In the genomic region with DNA sequence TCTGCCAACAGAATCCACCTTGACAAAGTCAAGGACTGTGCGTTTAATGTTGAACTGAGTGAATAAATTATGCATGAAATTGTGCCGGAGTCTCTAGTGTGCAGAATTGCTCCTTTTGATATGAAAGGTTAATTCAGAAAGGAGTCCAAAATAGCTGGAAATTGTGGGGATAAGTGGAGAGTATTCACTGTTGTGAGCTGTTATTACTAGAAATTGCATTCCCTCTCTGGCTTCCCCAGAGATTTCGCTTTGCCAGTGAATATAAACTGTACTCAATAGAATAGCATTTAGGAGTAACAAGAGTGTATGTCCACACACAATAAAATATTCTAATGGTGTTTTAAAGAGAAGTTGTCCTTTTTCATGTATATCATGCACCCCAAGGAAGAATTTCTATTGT, we compare ENCODE assay signal across 18 cellular contexts. TPM values are rescaled to one million over a fixed set of nuclear protein-coding genes. Genes with fewer than 3 reads are reported as not detected.
A peak's percentile ranks its signal among the peaks of the same experiment; 100 is the strongest.
DNase-seq lines count a peak whose midpoint lies in the region; ATAC-seq lines count a peak whose summit lies in the region.
"Had no signal": no experiment of that assay in that cellular context is flagged by ENCODE, and none has a peak within 500 bp of the region (broad histone marks: within the 10 kb centered on the region; RNA-seq: fewer than 3 reads in every experiment).

No MANE protein-coding gene starts in this region.

- no peaks in the 10 kb centered on the region for H3K27me3 Mint-ChIP-seq in effector memory CD8-positive, alpha-beta T cell

- H3K36me3 Mint-ChIP-seq in effector memory CD8-positive, alpha-beta T cell (ENCODE audit: insufficient read depth), result no peaks in the 10 kb centered on the region
- H3K36me3 Mint-ChIP-seq: CD14-positive monocyte; CD8-positive, alpha-beta T cell had no signal

- peak; percentile 28 for DNase-seq in NCI-H1436 (lab: John Stamatoyannopoulos, UW)
- DNase-seq in NCI-H1436 treated with DMSO at 0.1 percent for 48 hours (lab: John Stamatoyannopoulos, UW), result no peak
- DNase-seq in SK-MEL-5 (ENCODE audit: low read depth, low spot score), result peak; percentile 35
- peak; percentile 16 for DNase-seq in medulla oblongata (ENCODE audit: extremely low spot score)
- DNase-seq in superior temporal gyrus (ENCODE audit: extremely low spot score), result peak; percentile 56
- no peak for DNase-seq in effector memory CD8-positive, alpha-beta T cell
- DNase-seq in NCI-H2107 treated with DMSO at 0.1 percent for 48 hours (lab: John Stamatoyannopoulos, UW; ENCODE audit: unreplicated experiment), result no peak
- DNase-seq in HPDE6-E6E7 (ENCODE audit: extremely low spot score), result no peak
- DNase-seq: CD8-positive, alpha-beta T cell; COR-L47; DMS53; HFFc6 had no signal

- no peaks in the 10 kb centered on the region for H3K4me1 Mint-ChIP-seq in effector memory CD8-positive, alpha-beta T cell (ENCODE audit: low read depth in 2 of 2)
- H3K4me1 Mint-ChIP-seq: CD14-positive monocyte had no signal

- in situ Hi-C loops in SK-MEL-5 (cut with HindIII; ENCODE audit: low pct_unique_long_range_greater_than_20kb, low sequenced_read_pairs), result no loop called here

- no peak for ATAC-seq in effector memory CD8-positive, alpha-beta T cell (replicated peaks)
- ATAC-seq: CD8-positive, alpha-beta T cell had no signal

- peaks cover 2 to 8% of the 10 kb centered on the region in 2 donors for H3K9me3 Mint-ChIP-seq in effector memory CD8-positive, alpha-beta T cell
- H3K9me3 Mint-ChIP-seq: HFFc6 had no signal

- H3K27ac Mint-ChIP-seq in effector memory CD8-positive, alpha-beta T cell, result no peak overlapping the region
- H3K27ac Mint-ChIP-seq: CD14-positive monocyte; CD8-positive, alpha-beta T cell; HFFc6 had no signal

- H3K4me3 Mint-ChIP-seq in effector memory CD8-positive, alpha-beta T cell, result no peak overlapping the region
- H3K4me3 Mint-ChIP-seq: CD14-positive monocyte; CD8-positive, alpha-beta T cell; HFFc6 had no signal

RNA-seq across cellular contexts. Expression of a gene that starts 43.1 kb away (rescaled TPM):
- total RNA-seq in SK-MEL-5 (2014; rRNA removed; shearing (Covaris generic)), result 26.3 and 26.5 TPM in 2 replicates
- polyA plus RNA-seq in SK-MEL-5 (2015; cell fraction: cytosol; rRNA removed), result 13.1 and 13.8 TPM in 2 replicates
- 55.4 and 56.7 TPM in 2 replicates for polyA plus RNA-seq in SK-MEL-5 (2015; cell fraction: nucleus; rRNA removed)
- total RNA-seq: A673; CD8-positive, alpha-beta T cell; Daoy; H1; HFFc6; HT-29 had no signal
- polyA plus RNA-seq: BJ, CD14-positive monocyte, H1 had no signal

Comparison
In these comparisons a context has a peak if more than half of its experiments do, and no peak if none do; other contexts are left out.
1. DNase-seq: peak in NCI-H1436 (single experiment), SK-MEL-5 (single experiment), medulla oblongata (single experiment) and superior temporal gyrus (single experiment); none in NCI-H1436 treated with DMSO at 0.1 percent for 48 hours (single experiment), effector memory CD8-positive, alpha-beta T cell (0 of 3), NCI-H2107 treated with DMSO at 0.1 percent for 48 hours (single experiment) and HPDE6-E6E7 (single experiment).